ENCODE assay signal across 8 cellular contexts in genomic region chr6:27772261-27773001, GRCh38.
DNase-seq lines count a peak whose midpoint lies in the region; ATAC-seq and TF ChIP-seq lines count a peak whose summit lies in the region.

No MANE protein-coding gene starts in this region.

- peak; percentile 80 for DNase-seq in COLO829 (ENCODE audit: low spot score)
- peak; percentile 90 for DNase-seq in MM.1S
- peak; percentile 80 for DNase-seq in SK-N-DZ (ENCODE audit: low spot score)
- DNase-seq in activated naive CD4-positive, alpha-beta T cell treated with anti-CD3 and anti-CD28 coated beads, Interleukin-2, amount 50 U/mL, for 16 hours = peak; percentile 88
- DNase-seq in cardiac muscle cell (ENCODE audit: low read depth in 1 of 2, low spot score in 1 of 2) = peak; percentile 89 to 92
- peak; percentile 62 for DNase-seq in pons (ENCODE audit: low spot score)
- DNase-seq in upper lobe of right lung = peak; percentile 94

- H3K9me3 ChIP-seq in MM.1S (replicated peaks; ENCODE audit: insufficient read depth, low read length) (no peaks in the 10 kb centered on the region), cardiac muscle cell (ENCODE audit: low read depth) (no peaks in the 10 kb centered on the region), upper lobe of right lung (no peaks in the 10 kb centered on the region)

- peak overlapping the region; percentile 64 for H2AFZ ChIP-seq in MM.1S (ENCODE audit: low read length)

- peak; percentile 94 for TF ChIP-seq CTCF in MM.1S (IDR thresholded peaks at IDR 0.05; ENCODE audit: low read length)
- TF ChIP-seq CTCF in cardiac muscle cell (IDR thresholded peaks at IDR 0.05; ENCODE audit: low read depth, low read length) = peak; percentile 97
- peak; percentile 92 for TF ChIP-seq CTCF in upper lobe of right lung (IDR thresholded peaks at IDR 0.05)

- H3K4me1 ChIP-seq in MM.1S (ENCODE audit: low read length) = peaks cover 4% of the 10 kb centered on the region; the same call in 1 of the 2 replicates
- H3K4me1 ChIP-seq in cardiac muscle cell (ENCODE audit: low read depth) = no peaks in the 10 kb centered on the region
- H3K4me1 ChIP-seq in upper lobe of right lung = peaks cover 4% of the 10 kb centered on the region

- peak overlapping the region; percentile 24 for H3K4me2 ChIP-seq in MM.1S (ENCODE audit: low read depth, low read length)

- H3K79me2 ChIP-seq in MM.1S (ENCODE audit: low read length) = no peaks in the 10 kb centered on the region

- H3K4me3 ChIP-seq in MM.1S (ENCODE audit: low read length) = no peak overlapping the region
- H3K4me3 ChIP-seq in cardiac muscle cell = no peak overlapping the region
- H3K4me3 ChIP-seq in upper lobe of right lung = no peak overlapping the region

- H3K27ac ChIP-seq in MM.1S (ENCODE audit: low read length) (no peak overlapping the region), cardiac muscle cell (no peak overlapping the region), upper lobe of right lung (no peak overlapping the region)

- H4K20me1 ChIP-seq in MM.1S (ENCODE audit: insufficient read depth, low read length) = no peaks in the 10 kb centered on the region

- ATAC-seq in GM21737 (IDR thresholded peaks at IDR 0.05; ENCODE audit: unreplicated experiment) (peak; percentile 75), upper lobe of right lung (peak; percentile 99)

- H3K9me2 ChIP-seq in MM.1S (replicated peaks; ENCODE audit: insufficient read depth, low read length) = no peaks in the 10 kb centered on the region

- H3K9ac ChIP-seq in MM.1S (ENCODE audit: low read length) = no peak overlapping the region

- no peaks in the 10 kb centered on the region for H3F3A ChIP-seq in MM.1S (ENCODE audit: insufficient read depth, low read length)

- intact Hi-C loops in upper lobe of right lung (cut with DNase I) = loop anchor here (10.0 kb wide), 1 partner anchor 122 kb away; a partner anchor contains a TSS

- H3K27me3 ChIP-seq in MM.1S (replicated peaks; ENCODE audit: insufficient read depth, low read length) (no peaks in the 10 kb centered on the region), cardiac muscle cell (peaks cover 41% of the 10 kb centered on the region), upper lobe of right lung (peaks cover 11% of the 10 kb centered on the region)

- H3K36me3 ChIP-seq in MM.1S (replicated peaks; ENCODE audit: insufficient read depth, low read length) (no peaks in the 10 kb centered on the region), cardiac muscle cell (no peaks in the 10 kb centered on the region), upper lobe of right lung (no peaks in the 10 kb centered on the region)
